In the genomic region with DNA sequence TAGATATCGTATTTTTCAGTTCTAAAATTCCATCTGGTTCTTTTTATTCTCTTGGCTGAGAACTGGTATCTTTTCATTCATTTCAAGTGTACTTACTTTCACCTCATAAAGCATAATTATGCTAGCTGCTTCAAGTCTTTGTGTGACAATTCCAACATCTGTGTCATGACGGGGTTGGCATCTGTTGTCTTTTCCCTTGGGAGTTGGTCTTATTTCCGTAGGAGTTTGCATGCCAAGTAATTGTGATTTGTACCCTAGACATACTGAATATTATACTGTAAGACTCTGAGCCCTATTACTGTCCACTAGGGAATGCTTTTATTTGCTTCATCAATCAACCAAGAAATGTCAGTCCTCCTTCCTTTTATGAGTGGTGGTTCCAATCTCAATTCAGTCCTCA, we compare ENCODE assay signal across 23 cellular contexts. TPM values are rescaled to one million over a fixed set of nuclear protein-coding genes. Genes with fewer than 3 reads are reported as not detected.
DNase-seq lines count a peak whose midpoint lies in the region; ATAC-seq and TF ChIP-seq lines count a peak whose summit lies in the region.
"Had no signal": no experiment of that assay in that cellular context is flagged by ENCODE, and none has a peak within 500 bp of the region (broad histone marks: within the 10 kb centered on the region; RNA-seq: fewer than 3 reads in every experiment).

No MANE protein-coding gene starts in this region.

- H3K36me3 ChIP-seq in Karpas-422 (ENCODE audit: insufficient read depth, low read length): no peaks in the 10 kb centered on the region

- H4K20me1 ChIP-seq in Karpas-422 (ENCODE audit: insufficient read depth, low read depth, low read length): no peaks in the 10 kb centered on the region

- peak overlapping the region in 2 of 3 experiments; percentile 34 to 88 for H3K27ac Mint-ChIP-seq in nephron
- H3K27ac Mint-ChIP-seq in chondrocyte (ENCODE audit: unreplicated experiment): no peak overlapping the region
- H3K27ac Mint-ChIP-seq: activated CD4-positive, alpha-beta memory T cell treated with anti-CD3 and anti-CD28 coated beads, Interleukin-2, amount 10 ng/mL, durations not matched to agents 7 days and 5 days; activated naive CD4-positive, alpha-beta T cell treated with anti-CD3 and anti-CD28 coated beads, Interleukin-2, amount 50 U/mL, for 24 hours; activated T-cell treated with anti-CD3 and anti-CD28 coated beads, Interleukin-2, amount 50 U/mL, for 24 hours; IgD-negative memory B cell; natural killer cell treated with Interleukin-12 subunit alpha and Interleukin-12 subunit beta and Interleukin-15 and Interleukin-18, amount 100 ng/mL, for 72 hours; progenitor cell of endocrine pancreas had no signal

- H3K9me3 ChIP-seq in Karpas-422 (ENCODE audit: low read length): no peaks in the 10 kb centered on the region
- H3K9me3 ChIP-seq: Caco-2 had no signal

- no peaks in the 10 kb centered on the region for H3K79me2 ChIP-seq in Karpas-422 (ENCODE audit: low read length)
- H3K79me2 ChIP-seq: hepatocyte had no signal

- peak; percentile 28 for ATAC-seq in GM18511 (IDR thresholded peaks at IDR 0.05; ENCODE audit: unreplicated experiment)
- ATAC-seq: natural killer cell treated with Interleukin-12 subunit alpha and Interleukin-12 subunit beta and Interleukin-15 and Interleukin-18, amount 100 ng/mL, for 72 hours had no signal

- H3K9me2 ChIP-seq in Karpas-422 (replicated peaks; ENCODE audit: insufficient read depth, low read length): no peaks in the 10 kb centered on the region

- H3K4me2 ChIP-seq in Karpas-422 (ENCODE audit: low read depth, low read length, poor library complexity, severe bottlenecking): peak overlapping the region; percentile 40
- H3K4me2 ChIP-seq: hepatocyte had no signal

- H3K4me1 ChIP-seq in Karpas-422 (ENCODE audit: low read length): peaks cover 25% of the 10 kb centered on the region
- H3K4me1 ChIP-seq: Caco-2 had no signal

- peak overlapping the region; percentile 59 for H3K27ac ChIP-seq in Karpas-422 (ENCODE audit: low read length)
- H3K27ac ChIP-seq: hepatocyte had no signal

- peak; percentile 72 for DNase-seq in Karpas-422
- DNase-seq in NCI-H524 treated with DMSO at 0.1 percent for 48 hours (lab: John Stamatoyannopoulos, UW): peak; percentile 82
- DNase-seq in activated gamma-delta T cell (lab: John Stamatoyannopoulos, UW): no peak
- DNase-seq in chondrocyte (ENCODE audit: low spot score): no peak
- DNase-seq in kidney tubule cell (ENCODE audit: low spot score): no peak
- DNase-seq: activated CD4-positive, alpha-beta memory T cell treated with anti-CD3 and anti-CD28 coated beads, Interleukin-2, amount 10 ng/mL, durations not matched to agents 7 days and 5 days; activated T-cell treated with anti-CD3 and anti-CD28 coated beads, Interleukin-2, amount 50 U/mL, for 24 hours; AML-193; Caco-2; GDM1; GOT3; mesenchymal stem cell; SHP77; stimulated activated CD4-positive, alpha-beta T cell treated with anti-CD3 and anti-CD28 coated beads, Interleukin-4, amount 100 ng/mL, for 24 hours had no signal

- H3K4me1 Mint-ChIP-seq in nephron (no peaks in the 10 kb centered on the region), chondrocyte (ENCODE audit: low read depth) (peaks cover 9% of the 10 kb centered on the region)
- H3K4me1 Mint-ChIP-seq: activated CD4-positive, alpha-beta memory T cell treated with anti-CD3 and anti-CD28 coated beads, Interleukin-2, amount 10 ng/mL, durations not matched to agents 7 days and 5 days; activated naive CD4-positive, alpha-beta T cell treated with anti-CD3 and anti-CD28 coated beads, Interleukin-2, amount 50 U/mL, for 24 hours had no signal

- peak overlapping the region; percentile 22; the same call in 1 of the 2 replicates for H3K9ac ChIP-seq in Karpas-422 (ENCODE audit: low read length)

- H3K9me3 Mint-ChIP-seq in nephron (peaks cover 9% of the 10 kb centered on the region), chondrocyte (ENCODE audit: low read depth) (peaks cover 3% of the 10 kb centered on the region)
- H3K9me3 Mint-ChIP-seq: activated CD4-positive, alpha-beta memory T cell treated with anti-CD3 and anti-CD28 coated beads, Interleukin-2, amount 10 ng/mL, durations not matched to agents 7 days and 5 days; activated naive CD4-positive, alpha-beta T cell treated with anti-CD3 and anti-CD28 coated beads, Interleukin-2, amount 50 U/mL, for 24 hours; activated T-cell treated with anti-CD3 and anti-CD28 coated beads, Interleukin-2, amount 50 U/mL, for 24 hours; IgD-negative memory B cell; natural killer cell treated with Interleukin-12 subunit alpha and Interleukin-12 subunit beta and Interleukin-15 and Interleukin-18, amount 100 ng/mL, for 72 hours had no signal

- H3K4me3 Mint-ChIP-seq in nephron (no peak overlapping the region), chondrocyte (ENCODE audit: unreplicated experiment) (no peak overlapping the region)
- H3K4me3 Mint-ChIP-seq: activated CD4-positive, alpha-beta memory T cell treated with anti-CD3 and anti-CD28 coated beads, Interleukin-2, amount 10 ng/mL, durations not matched to agents 7 days and 5 days; activated naive CD4-positive, alpha-beta T cell treated with anti-CD3 and anti-CD28 coated beads, Interleukin-2, amount 50 U/mL, for 24 hours; activated T-cell treated with anti-CD3 and anti-CD28 coated beads, Interleukin-2, amount 50 U/mL, for 24 hours; natural killer cell treated with Interleukin-12 subunit alpha and Interleukin-12 subunit beta and Interleukin-15 and Interleukin-18, amount 100 ng/mL, for 72 hours had no signal

- H3K27me3 Mint-ChIP-seq in nephron (ENCODE audit: low read depth): peaks cover 6% of the 10 kb centered on the region
- H3K27me3 Mint-ChIP-seq in chondrocyte (ENCODE audit: low read depth): no peaks in the 10 kb centered on the region
- H3K27me3 Mint-ChIP-seq: activated naive CD4-positive, alpha-beta T cell treated with anti-CD3 and anti-CD28 coated beads, Interleukin-2, amount 50 U/mL, for 24 hours; activated T-cell treated with anti-CD3 and anti-CD28 coated beads, Interleukin-2, amount 50 U/mL, for 24 hours; progenitor cell of endocrine pancreas had no signal

- TF ChIP-seq CTCF in nephron (IDR thresholded peaks at IDR 0.05; ENCODE audit: unreplicated experiment in 3 of 3) (no peak), chondrocyte (IDR thresholded peaks at IDR 0.05) (no peak)

- peak overlapping the region; percentile 44; the same call in 1 of the 2 replicates for H2AFZ ChIP-seq in Karpas-422 (ENCODE audit: low read length)
- H2AFZ ChIP-seq: hepatocyte had no signal

- H3K36me3 Mint-ChIP-seq in nephron (ENCODE audit: low read depth): no peaks in the 10 kb centered on the region
- H3K36me3 Mint-ChIP-seq in chondrocyte (ENCODE audit: low read depth): peaks cover 2% of the 10 kb centered on the region
- H3K36me3 Mint-ChIP-seq: activated naive CD4-positive, alpha-beta T cell treated with anti-CD3 and anti-CD28 coated beads, Interleukin-2, amount 50 U/mL, for 24 hours; natural killer cell treated with Interleukin-12 subunit alpha and Interleukin-12 subunit beta and Interleukin-15 and Interleukin-18, amount 100 ng/mL, for 72 hours had no signal

- H3K4me3 ChIP-seq in Karpas-422 (ENCODE audit: low read length): peak overlapping the region; percentile 28; the same call in 1 of the 2 replicates
- H3K4me3 ChIP-seq: hepatocyte had no signal

- no peaks in the 10 kb centered on the region for H3K27me3 ChIP-seq in Karpas-422 (ENCODE audit: low read length)
- H3K27me3 ChIP-seq: hepatocyte had no signal

RNA-seq across cellular contexts. Expression of a gene that starts 24.6 kb away (rescaled TPM):
- total RNA-seq in Karpas-422 (2014; rRNA removed; shearing (Covaris generic); ENCODE audit: low replicate concordance): 19.6 and 20.6 TPM in 2 replicates
- total RNA-seq in chondrocyte: 29.0 to 31.1 TPM (median 30.6 TPM) in 3 replicates

RNA-seq across cellular contexts. Expression of a gene that starts 24.9 kb away (rescaled TPM):
- total RNA-seq in Karpas-422 (2014; rRNA removed; shearing (Covaris generic); ENCODE audit: low replicate concordance): not detected in 2 replicates
- total RNA-seq in chondrocyte: not detected in 3 replicates
- total RNA-seq: activated CD4-positive, alpha-beta memory T cell treated with anti-CD3 and anti-CD28 coated beads, Interleukin-2, amount 10 ng/mL, durations not matched to agents 7 days and 5 days; Caco-2; hepatocyte; progenitor cell of endocrine pancreas; skeletal muscle tissue; T-helper 1 cell treated with Interleukin-12 subunit alpha and Interleukin-12 subunit beta and Interleukin-4 antibody, amounts not matched to agents 30 ng/mL and 1 ng/mL, for 36 hours had no signal

RNA-seq across cellular contexts. Expression of a gene that starts 31.3 kb away (rescaled TPM):
- total RNA-seq in Karpas-422 (2014; rRNA removed; shearing (Covaris generic); ENCODE audit: low replicate concordance): not detected in 2 replicates
- total RNA-seq in chondrocyte: not detected in 3 replicates
- total RNA-seq: Caco-2, progenitor cell of endocrine pancreas, skeletal muscle tissue had no signal

RNA-seq across cellular contexts. Expression of a gene that starts 55.8 kb away (rescaled TPM):
- total RNA-seq in Karpas-422 (2014; rRNA removed; shearing (Covaris generic); ENCODE audit: low replicate concordance): 0.90 and 2.8 TPM in 2 replicates
- 0.15 to 0.25 TPM (median 0.23 TPM) in 3 replicates for total RNA-seq in chondrocyte

Comparison
In these comparisons a context has a peak if more than half of its experiments do, and no peak if none do; other contexts are left out.
1. DNase-seq: peak in Karpas-422 (single experiment) and NCI-H524 treated with DMSO at 0.1 percent for 48 hours (single experiment); none in activated gamma-delta T cell (single experiment), chondrocyte (single experiment) and kidney tubule cell (single experiment).